ENCODE assay signal across 17 cellular contexts in the genomic region with DNA sequence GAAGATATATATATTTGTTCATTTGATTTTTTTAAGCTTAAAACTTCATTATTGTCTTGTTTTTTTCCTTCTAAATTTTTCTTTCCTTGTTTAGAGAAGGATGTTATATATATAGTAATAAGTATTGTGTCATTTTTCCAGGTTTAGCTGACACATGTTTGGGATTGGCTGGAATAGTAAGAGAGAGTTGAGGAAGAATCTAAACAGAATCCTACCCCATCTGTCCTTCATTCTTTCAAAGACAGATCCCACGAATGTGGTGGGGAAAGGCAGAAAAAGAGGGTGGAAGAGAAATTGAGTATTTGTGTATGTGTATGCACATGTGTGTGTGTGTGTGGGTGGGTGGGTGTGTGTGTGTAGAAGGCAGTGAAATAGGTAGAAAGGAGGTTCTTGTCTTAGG.
DNase-seq lines count a peak whose midpoint lies in the region; ATAC-seq and TF ChIP-seq lines count a peak whose summit lies in the region.
"Had no signal": no experiment of that assay in that cellular context is flagged by ENCODE, and none has a peak within 500 bp of the region (broad histone marks: within the 10 kb centered on the region; RNA-seq: fewer than 3 reads in every experiment).

No MANE protein-coding gene starts in this region.

- H3K4me3 ChIP-seq in PC-3 (ENCODE audit: low read length): no peak overlapping the region
- H3K4me3 ChIP-seq: BLaER1, SK-N-MC had no signal

- peak overlapping the region; percentile 49; the same call in 1 of the 2 replicates for H3K4me2 ChIP-seq in PC-3 (ENCODE audit: low read length)
- H3K4me2 ChIP-seq: BLaER1 had no signal

- intact Hi-C loops in PC-3 (cut with micrococcal nuclease): no loop called here

- H3K9me3 Mint-ChIP-seq in type B pancreatic cell: no peaks in the 10 kb centered on the region
- H3K9me3 Mint-ChIP-seq: CD8-positive, alpha-beta memory T cell had no signal

- ATAC-seq in PC-3: no peak
- no peak for ATAC-seq in GM18502 (IDR thresholded peaks at IDR 0.05; ENCODE audit: poor library complexity, unreplicated experiment)
- no peak for ATAC-seq in GM21515 (IDR thresholded peaks at IDR 0.05; ENCODE audit: unreplicated experiment)
- ATAC-seq in T-helper 17 cell: no peak

- no peaks in the 10 kb centered on the region for H3K27me3 ChIP-seq in PC-3 (ENCODE audit: low read length)
- H3K27me3 ChIP-seq: BLaER1 had no signal

- DNase-seq in PC-3 (no peak), epithelial cell of prostate (ENCODE audit: low read depth, low spot score) (no peak), myocyte (ENCODE audit: low read depth) (peak; percentile 60), type B pancreatic cell (ENCODE audit: extremely low spot score, unreplicated experiment) (no peak), T-helper 17 cell (no peak)
- DNase-seq: CD8-positive, alpha-beta memory T cell; H7; MV-4-11; NCI-H1417 treated with DMSO at 0.1 percent for 48 hours; NCI-H2081; NCI-H526 treated with DMSO at 0.1 percent for 48 hours; NK-92 treated with Interleukin-12 subunit alpha and Interleukin-12 subunit beta, amount 100 ng/mL, for 24 hours; OCI-M1 had no signal

- H3K27me3 Mint-ChIP-seq in type B pancreatic cell (no peaks in the 10 kb centered on the region), T-helper 17 cell (no peaks in the 10 kb centered on the region)
- H3K27me3 Mint-ChIP-seq: CD8-positive, alpha-beta memory T cell had no signal

- H3K9me3 ChIP-seq in PC-3 (ENCODE audit: low read length): no peaks in the 10 kb centered on the region
- H3K9me3 ChIP-seq in T-helper 17 cell (ENCODE audit: control insufficient read depth, low read length, poor library complexity, severe bottlenecking): no peaks in the 10 kb centered on the region
- H3K9me3 ChIP-seq: BLaER1 had no signal

- POLR2A ChIA-PET in PC-3 (lab: Charles Lee; ENCODE audit: unreplicated experiment): interaction anchor here (0.6 kb wide), 1 partner anchor 106 kb away, joined by 3 read pairs; no protein-coding TSS in a partner anchor

- no peaks in the 10 kb centered on the region for H3F3A ChIP-seq in PC-3 (ENCODE audit: low read length, unreplicated experiment)

- no peaks in the 10 kb centered on the region for H4K20me1 ChIP-seq in PC-3 (ENCODE audit: low read length)
- H4K20me1 ChIP-seq: BLaER1 had no signal

- CTCF ChIA-PET in PC-3 (lab: Charles Lee): interaction anchor here (1.3 kb wide), 1 partner anchor 11 kb away, joined by 8 read pairs; no protein-coding TSS in a partner anchor

- peak overlapping the region; percentile 77 for H3K27ac Mint-ChIP-seq in type B pancreatic cell
- H3K27ac Mint-ChIP-seq in T-helper 17 cell: no peak overlapping the region
- H3K27ac Mint-ChIP-seq: CD8-positive, alpha-beta memory T cell had no signal

- H3K4me1 ChIP-seq in PC-3 (ENCODE audit: insufficient read depth, low read length): peaks cover 14% of the 10 kb centered on the region
- H3K4me1 ChIP-seq: BLaER1 had no signal

- H3K79me2 ChIP-seq in PC-3 (ENCODE audit: low read length): no peaks in the 10 kb centered on the region

- no peaks in the 10 kb centered on the region for H3K9me2 ChIP-seq in PC-3 (replicated peaks; ENCODE audit: low read length)

- H3K9ac ChIP-seq in PC-3 (ENCODE audit: low read length): peak overlapping the region; percentile 20; the same call in 1 of the 2 replicates
- H3K9ac ChIP-seq: BLaER1 had no signal

- TF ChIP-seq CTCF in PC-3 (conservative IDR thresholded peaks at IDR 0.05; ENCODE audit: low read depth, low read length): no peak
- TF ChIP-seq CTCF in type B pancreatic cell (conservative IDR thresholded peaks at IDR 0.05): no peak

- peaks cover under 1% of the 10 kb centered on the region for H3K4me1 Mint-ChIP-seq in type B pancreatic cell (ENCODE audit: unreplicated experiment)
- H3K4me1 Mint-ChIP-seq in T-helper 17 cell: peaks cover 13% of the 10 kb centered on the region
- H3K4me1 Mint-ChIP-seq: CD8-positive, alpha-beta memory T cell had no signal

- peaks cover 17% of the 10 kb centered on the region; the same call in 1 of the 2 replicates for H3K36me3 ChIP-seq in PC-3 (ENCODE audit: low read depth, low read length)
- H3K36me3 ChIP-seq: BLaER1 had no signal

- H2AFZ ChIP-seq in PC-3 (ENCODE audit: low read length): no peak overlapping the region

- H3K27ac ChIP-seq in PC-3 (ENCODE audit: low read length) (peak overlapping the region; percentile 83), epithelial cell of prostate (peak overlapping the region; percentile 46)
- H3K27ac ChIP-seq: BLaER1, SK-N-MC had no signal

- no peak overlapping the region for H3K4me3 Mint-ChIP-seq in type B pancreatic cell
- H3K4me3 Mint-ChIP-seq in T-helper 17 cell: no peak overlapping the region
- H3K4me3 Mint-ChIP-seq: CD8-positive, alpha-beta memory T cell had no signal

- BruUV-seq in PC-3 (replicated peaks; lab: Mats Ljungman, UMichigan): no TSS peak

- peaks cover 40% of the 10 kb centered on the region for H3K36me3 Mint-ChIP-seq in type B pancreatic cell
- H3K36me3 Mint-ChIP-seq in T-helper 17 cell (ENCODE audit: low read depth): peaks cover 12% of the 10 kb centered on the region
